ENCODE assay signal across 7 cellular contexts in genomic region chr1:222051306-222051705, GRCh38.
A peak's percentile ranks its signal among the peaks of the same experiment; 100 is the strongest.
DNase-seq lines count a peak whose midpoint lies in the region; ATAC-seq, FAIRE-seq and TF ChIP-seq lines count a peak whose summit lies in the region.
"Not testable (repeated sequence)": the region's sequence is repeated elsewhere in the genome, so short reads cannot be mapped to it uniquely, and the experiment has no call there.

No MANE protein-coding gene starts in this region.

- H3K4me3 ChIP-seq in mammary epithelial cell (replicated peaks in 1 of 3; ENCODE audit: insufficient read depth in 1 of 3, low read depth in 2 of 3, low read length in 3 of 3), result not testable (repeated sequence)

- BruUV-seq in mammary epithelial cell (replicated peaks; lab: Mats Ljungman, UMichigan), result not testable (repeated sequence)

- ATAC-seq in GM18868 (IDR thresholded peaks at IDR 0.05; ENCODE audit: unreplicated experiment) (peak; percentile 53), HG02623 (IDR thresholded peaks at IDR 0.05; ENCODE audit: unreplicated experiment) (peak; percentile 44)
- ATAC-seq in activated T-cell treated with anti-CD3 and anti-CD28 coated beads, Interleukin-2, amount 50 U/mL, for 72 hours (replicated peaks in 1 of 2), result peak; percentile 49 to 72

- not testable (repeated sequence) for H3K4me3 Mint-ChIP-seq in activated T-cell treated with anti-CD3 and anti-CD28 coated beads, Interleukin-2, amount 50 U/mL, for 72 hours
- peak overlapping the region in 4 of 5 donors; percentile 76 to 95 (median 84) for H3K4me3 Mint-ChIP-seq in immature natural killer cell

- dilution Hi-C loops in mammary epithelial cell (cut with HindIII; ENCODE audit: low sequenced_read_pairs), result not testable (repeated sequence)

- not testable (repeated sequence) for H3K27ac ChIP-seq in mammary epithelial cell (ENCODE audit: insufficient read depth, low read depth, low read length)

- H3K36me3 Mint-ChIP-seq in activated T-cell treated with anti-CD3 and anti-CD28 coated beads, Interleukin-2, amount 50 U/mL, for 72 hours (ENCODE audit: insufficient read depth in 2 of 2); immature natural killer cell: not testable (repeated sequence)

- intact Hi-C loops in mammary epithelial cell (cut with micrococcal nuclease), result not testable (repeated sequence)

- DNase-seq in RCC 7860 (ENCODE audit: low spot score) (peak; percentile 10), mammary epithelial cell (peak; percentile 69)
- DNase-seq in activated T-cell treated with anti-CD3 and anti-CD28 coated beads, Interleukin-2, amount 50 U/mL, for 72 hours, result peak; percentile 2 to 19
- DNase-seq in immature natural killer cell, result not testable (repeated sequence)
- DNase-seq in stimulated activated CD4-positive, alpha-beta T cell treated with anti-CD3 and anti-CD28 coated beads, Interleukin-1b, Interleukin-23, amount 100 ng/mL, for 48 hours, result peak; percentile 9

- peaks cover 17% of the 10 kb centered on the region for H3K4me1 Mint-ChIP-seq in activated T-cell treated with anti-CD3 and anti-CD28 coated beads, Interleukin-2, amount 50 U/mL, for 72 hours (ENCODE audit: low read depth)
- H3K4me1 Mint-ChIP-seq in immature natural killer cell, result peaks cover 42 to 50% of the 10 kb centered on the region in 2 donors

- 93% methylated on average over 1 of the region's 1 CpG for WGBS in mammary epithelial cell (ENCODE audit: low coverage, missing lambda C conversion rate)

- not testable (repeated sequence) for FAIRE-seq in RCC 7860 (lab: Jason Lieb, UNC)

- not testable (repeated sequence) for H3K36me3 ChIP-seq in mammary epithelial cell (ENCODE audit: insufficient read depth, low read length)

- not testable (repeated sequence) for H3K4me2 ChIP-seq in mammary epithelial cell (ENCODE audit: insufficient read depth, low read depth, low read length)

- H3K27me3 Mint-ChIP-seq in activated T-cell treated with anti-CD3 and anti-CD28 coated beads, Interleukin-2, amount 50 U/mL, for 72 hours (ENCODE audit: low read depth); immature natural killer cell (ENCODE audit: low read depth in 3 of 3): not testable (repeated sequence)

- not testable (repeated sequence) for H2AFZ ChIP-seq in mammary epithelial cell (ENCODE audit: low read depth, low read length)

- CTCF ChIA-PET in mammary epithelial cell (lab: Charles Lee; ENCODE audit: low non-redundant PET), result not testable (repeated sequence)

- in situ Hi-C loops in mammary epithelial cell (cut with MboI; ENCODE audit: low sequenced_read_pairs in 2 of 2), result not testable (repeated sequence)

- TF ChIP-seq CTCF in mammary epithelial cell (conservative IDR thresholded peaks at IDR 0.05 in 1 of 2, IDR thresholded peaks at IDR 0.05 in 1 of 2; ENCODE audit: extremely low read depth in 1 of 2, insufficient read depth in 1 of 2, low read depth in 1 of 2, low read length in 2 of 2), result not testable (repeated sequence)

- H3K79me2 ChIP-seq in mammary epithelial cell (ENCODE audit: insufficient read depth, low read length), result not testable (repeated sequence)

- not testable (repeated sequence) for H3K9ac ChIP-seq in mammary epithelial cell (ENCODE audit: insufficient read depth, low read length)

- H3K4me1 ChIP-seq in mammary epithelial cell (ENCODE audit: insufficient read depth, low read length), result peaks cover 19% of the 10 kb centered on the region

- not testable (repeated sequence) for H3K9me3 Mint-ChIP-seq in activated T-cell treated with anti-CD3 and anti-CD28 coated beads, Interleukin-2, amount 50 U/mL, for 72 hours; immature natural killer cell

- not testable (repeated sequence) for H3K27ac Mint-ChIP-seq in activated T-cell treated with anti-CD3 and anti-CD28 coated beads, Interleukin-2, amount 50 U/mL, for 72 hours
- H3K27ac Mint-ChIP-seq in immature natural killer cell, result peak overlapping the region in 1 of 6 donors; percentile 90

- H4K20me1 ChIP-seq in mammary epithelial cell (ENCODE audit: insufficient read depth, low read length), result not testable (repeated sequence)

- H3K27me3 ChIP-seq in mammary epithelial cell (ENCODE audit: insufficient read depth, low read length), result not testable (repeated sequence)

- not testable (repeated sequence) for H3K9me3 ChIP-seq in mammary epithelial cell (replicated peaks; ENCODE audit: insufficient read depth, low read length)
